In genomic region chr5:157858527-157859226, GRCh38 we compare ENCODE assay signal across 8 cellular contexts. TPM values are rescaled to one million over a fixed set of nuclear protein-coding genes. Genes with fewer than 3 reads are reported as not detected.
DNase-seq lines count a peak whose midpoint lies in the region; TF ChIP-seq lines count a peak whose summit lies in the region.

Gene CLINT1 (minus strand): TSS chr5:157859145. CDS start chr5:157858970, 175 bp downstream.

- peaks cover 52% of the 10 kb centered on the region for H3K79me2 ChIP-seq in OCI-LY1 (ENCODE audit: insufficient read depth, low read length)

- H3K9ac ChIP-seq in OCI-LY1 (ENCODE audit: low read length), result peak within 1 kb of the TSS; percentile 99

- no peaks in the 10 kb centered on the region for H4K20me1 ChIP-seq in OCI-LY1 (ENCODE audit: insufficient read depth, low read length)

- H3K9me3 ChIP-seq in OCI-LY1 (ENCODE audit: low read length), result no peaks in the 10 kb centered on the region

- H2AFZ ChIP-seq in OCI-LY1 (ENCODE audit: low read length), result no peak within 1 kb of the TSS; the same call in 1 of the 2 replicates

- H3F3A ChIP-seq in OCI-LY1 (ENCODE audit: insufficient read depth, low read length), result peaks cover 13% of the 10 kb centered on the region

- H3K27ac ChIP-seq in OCI-LY1 (ENCODE audit: low read depth, low read length, poor library complexity, severe bottlenecking), result peak within 1 kb of the TSS; percentile 98

- H3K4me2 ChIP-seq in OCI-LY1 (ENCODE audit: low read length), result peak within 1 kb of the TSS; percentile 87

- DNase-seq in CMK (ENCODE audit: low read depth), result peak; percentile 68
- DNase-seq in GM20000 (ENCODE audit: low spot score), result peak; percentile 87
- peak in 73 of 76 experiments; percentile 4 to 86 (median 71) for DNase-seq in HUDEP-2 (lab: John Stamatoyannopoulos, UW; ENCODE audit: unreplicated experiment in 76 of 76)
- peak; percentile 91 for DNase-seq in activated CD8-positive, alpha-beta memory T cell treated with anti-CD3 and anti-CD28 coated beads, Interleukin-2, amount 50 U/mL, for 4 hours
- peak; percentile 97 for DNase-seq in mesenteric fat pad (ENCODE audit: low spot score)
- peak; percentile 76 for DNase-seq in stimulated activated CD8-positive, alpha-beta memory T cell treated with anti-CD3 and anti-CD28 coated beads, Interleukin-15, amount 100 ng/mL, for 24 hours (ENCODE audit: low read depth)

- no peaks in the 10 kb centered on the region for H3K27me3 ChIP-seq in OCI-LY1 (ENCODE audit: insufficient read depth, low read length)

- in situ Hi-C loops in endometrial microvascular endothelial cells (cut with HindIII; ENCODE audit: inconsistent ontology term, low pct_unique_long_range_greater_than_20kb, low sequenced_read_pairs), result no loop called here

- H3K36me3 ChIP-seq in OCI-LY1 (ENCODE audit: insufficient read depth, low read length), result peaks cover 10% of the 10 kb centered on the region; the same call in 1 of the 2 replicates

- H3K4me3 ChIP-seq in OCI-LY1 (ENCODE audit: low read depth, low read length, poor library complexity, severe bottlenecking), result peak within 1 kb of the TSS; percentile 100

- TF ChIP-seq CTCF in GM20000 (IDR thresholded peaks at IDR 0.05; ENCODE audit: extremely low read depth, missing control alignments) (no peak), OCI-LY1 (IDR thresholded peaks at IDR 0.05; ENCODE audit: low read length) (no peak)

- H3K9me2 ChIP-seq in OCI-LY1 (ENCODE audit: low read depth, low read length), result no peaks in the 10 kb centered on the region

- peaks cover 88% of the 10 kb centered on the region for H3K4me1 ChIP-seq in OCI-LY1 (ENCODE audit: insufficient read depth, low read length, severe bottlenecking)

RNA-seq across cellular contexts. Expression of gene CLINT1, which starts in this region (rescaled TPM):
- total RNA-seq in endometrial microvascular endothelial cells (ENCODE audit: inconsistent ontology term) (71.0 TPM), mesenteric fat pad (74.6 TPM)

Comparison
In these comparisons a context has a peak if more than half of its experiments do, and no peak if none do; other contexts are left out.
1. Peak in every context shown above with its lines: DNase-seq, H3K4me3 ChIP-seq and H3K27ac ChIP-seq.